1 cellular context compared by ENCODE assay signal in the genomic region with DNA sequence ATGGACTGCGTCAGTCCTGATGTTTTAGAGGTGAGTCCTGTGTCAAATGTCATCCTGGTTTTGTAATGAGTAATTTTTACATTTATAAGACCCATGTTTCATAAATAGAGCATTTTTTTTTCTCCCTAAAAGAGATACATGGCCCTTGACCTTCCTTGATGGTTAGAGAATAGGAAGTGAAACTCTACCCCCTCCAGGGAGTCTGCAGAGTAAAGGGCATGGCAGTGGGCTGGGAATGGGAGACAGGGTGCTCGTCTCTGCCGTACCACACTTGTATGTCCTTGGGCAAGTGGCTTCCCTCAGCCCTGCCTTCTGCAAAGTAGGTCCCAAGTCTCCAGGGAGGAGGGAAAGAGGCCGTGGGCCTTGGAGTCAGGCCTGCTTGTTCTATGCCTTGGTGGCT.
TF ChIP-seq lines count a peak whose summit lies in the region.

No MANE protein-coding gene starts in this region.

TF ChIP-seq in GM12878, 131 proteins besides CTCF, POLR2A, EP300 and RAD21 (continued from another document):
- TF ChIP-seq, protein P1, sequence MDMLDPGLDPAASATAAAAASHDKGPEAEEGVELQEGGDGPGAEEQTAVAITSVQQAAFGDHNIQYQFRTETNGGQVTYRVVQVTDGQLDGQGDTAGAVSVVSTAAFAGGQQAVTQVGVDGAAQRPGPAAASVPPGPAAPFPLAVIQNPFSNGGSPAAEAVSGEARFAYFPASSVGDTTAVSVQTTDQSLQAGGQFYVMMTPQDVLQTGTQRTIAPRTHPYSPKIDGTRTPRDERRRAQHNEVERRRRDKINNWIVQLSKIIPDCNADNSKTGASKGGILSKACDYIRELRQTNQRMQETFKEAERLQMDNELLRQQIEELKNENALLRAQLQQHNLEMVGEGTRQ (IDR thresholded peaks at IDR 0.05; ENCODE audit: borderline replicate concordance, low read depth, low read length) = no peak
- TF ChIP-seq MEF2B (IDR thresholded peaks at IDR 0.05; ENCODE audit: partially characterized antibody, poor library complexity, severe bottlenecking) (peak; percentile 66), HDAC6 (IDR thresholded peaks at IDR 0.05; ENCODE audit: unreplicated experiment) (no peak), SMC3 (IDR thresholded peaks at IDR 0.05; ENCODE audit: borderline replicate concordance, low read length) (no peak), NFIC (IDR thresholded peaks at IDR 0.05; ENCODE audit: low read depth, low read length) (peak; percentile 83), SIN3A (IDR thresholded peaks at IDR 0.05; ENCODE audit: low read depth, low read length) (no peak), JUND (IDR thresholded peaks at IDR 0.05; ENCODE audit: low read depth, low read length) (no peak), EED (IDR thresholded peaks at IDR 0.05; ENCODE audit: low read depth) (peak; percentile 85), ZNF24 (IDR thresholded peaks at IDR 0.05) (no peak), SREBF1 (IDR thresholded peaks at IDR 0.05; ENCODE audit: low read length) (no peak), BACH1 (IDR thresholded peaks at IDR 0.05; ENCODE audit: borderline replicate concordance) (no peak)
- TF ChIP-seq, protein P2, sequence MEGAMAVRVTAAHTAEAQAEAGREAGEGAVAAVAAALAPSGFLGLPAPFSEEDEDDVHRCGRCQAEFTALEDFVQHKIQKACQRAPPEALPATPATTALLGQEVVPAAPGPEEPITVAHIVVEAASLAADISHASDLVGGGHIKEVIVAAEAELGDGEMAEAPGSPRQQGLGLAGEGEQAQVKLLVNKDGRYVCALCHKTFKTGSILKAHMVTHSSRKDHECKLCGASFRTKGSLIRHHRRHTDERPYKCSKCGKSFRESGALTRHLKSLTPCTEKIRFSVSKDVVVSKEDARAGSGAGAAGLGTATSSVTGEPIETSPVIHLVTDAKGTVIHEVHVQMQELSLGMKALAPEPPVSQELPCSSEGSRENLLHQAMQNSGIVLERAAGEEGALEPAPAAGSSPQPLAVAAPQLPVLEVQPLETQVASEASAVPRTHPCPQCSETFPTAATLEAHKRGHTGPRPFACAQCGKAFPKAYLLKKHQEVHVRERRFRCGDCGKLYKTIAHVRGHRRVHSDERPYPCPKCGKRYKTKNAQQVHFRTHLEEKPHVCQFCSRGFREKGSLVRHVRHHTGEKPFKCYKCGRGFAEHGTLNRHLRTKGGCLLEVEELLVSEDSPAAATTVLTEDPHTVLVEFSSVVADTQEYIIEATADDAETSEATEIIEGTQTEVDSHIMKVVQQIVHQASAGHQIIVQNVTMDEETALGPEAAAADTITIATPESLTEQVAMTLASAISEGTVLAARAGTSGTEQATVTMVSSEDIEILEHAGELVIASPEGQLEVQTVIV (IDR thresholded peaks at IDR 0.05; ENCODE audit: borderline replicate concordance, partially characterized antibody) = no peak
